1 cellular context compared by ENCODE assay signal in the genomic region with DNA sequence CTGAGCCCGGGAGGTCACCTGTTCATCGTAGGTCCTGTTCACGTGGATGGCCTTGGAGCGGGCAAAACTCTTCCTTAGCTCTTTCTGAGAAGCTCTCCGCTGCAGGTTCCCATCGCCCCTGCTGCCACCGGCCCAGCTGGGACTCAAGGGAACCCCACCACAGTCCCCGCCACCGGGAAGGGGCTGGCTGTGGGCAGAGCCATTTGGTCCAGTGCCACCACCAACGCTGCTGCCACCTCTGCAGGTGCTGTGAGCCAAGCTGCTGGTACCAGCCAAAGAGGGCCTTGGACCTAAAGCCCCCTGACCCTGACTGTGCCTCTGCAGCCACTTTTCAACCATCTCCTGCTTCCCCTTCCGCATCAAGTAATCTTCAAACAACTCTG.
TF ChIP-seq lines count a peak whose summit lies in the region.

No MANE protein-coding gene starts in this region.

TF ChIP-seq in A549, 52 proteins besides CTCF, POLR2A, EP300 and RAD21 (continued from another document):
- TF ChIP-seq HMGXB4 (CRISPR knock-in tag; IDR thresholded peaks at IDR 0.05; ENCODE audit: borderline replicate concordance) (no peak), KDM5A (IDR thresholded peaks at IDR 0.05) (no peak), HOXB5 (CRISPR knock-in tag; IDR thresholded peaks at IDR 0.05) (no peak), CHD2 (IDR thresholded peaks at IDR 0.05; ENCODE audit: low read length, partially characterized antibody) (no peak), RCOR1 (IDR thresholded peaks at IDR 0.05; ENCODE audit: low read depth, low read length) (no peak), ZNF302 (CRISPR knock-in tag; IDR thresholded peaks at IDR 0.05) (no peak)
